Comparison of ENCODE assay signal across 20 cellular contexts in the genomic region with DNA sequence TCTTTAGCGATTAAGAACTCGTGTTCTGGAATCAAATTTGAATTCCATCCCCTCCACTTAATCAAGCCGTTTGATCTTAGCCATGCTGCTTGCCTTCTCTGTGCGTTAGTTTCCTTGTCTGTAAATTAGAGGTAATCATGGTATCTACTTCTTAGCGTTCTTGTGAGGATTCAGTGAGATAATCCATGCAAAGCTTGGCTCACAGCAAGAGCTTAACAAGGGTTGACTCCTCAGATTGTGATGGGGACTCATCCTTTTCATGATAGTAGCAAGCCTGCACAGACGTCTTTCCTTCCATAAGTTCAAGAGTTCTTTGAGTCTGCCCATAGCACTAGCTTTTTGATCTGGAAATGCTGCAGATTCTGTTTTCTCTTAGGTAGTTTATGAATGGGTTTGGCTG.
DNase-seq lines count a peak whose midpoint lies in the region; ATAC-seq and TF ChIP-seq lines count a peak whose summit lies in the region.
"Had no signal": no experiment of that assay in that cellular context is flagged by ENCODE, and none has a peak within 500 bp of the region (broad histone marks: within the 10 kb centered on the region; RNA-seq: fewer than 3 reads in every experiment).

No MANE protein-coding gene starts in this region.

- no peak overlapping the region for H3K9ac ChIP-seq in GM23248
- no peak overlapping the region for H3K9ac ChIP-seq in MM.1S (ENCODE audit: low read length)

- no peak for TF ChIP-seq EP300 in sigmoid colon (IDR thresholded peaks at IDR 0.05)

- ATAC-seq in left lung: no peak
- no peak for ATAC-seq in GM21447 (IDR thresholded peaks at IDR 0.05; ENCODE audit: unreplicated experiment)
- ATAC-seq in GM21423 (IDR thresholded peaks at IDR 0.05; ENCODE audit: unreplicated experiment): no peak
- ATAC-seq: K562 had no signal

- no peaks in the 10 kb centered on the region for H3K27me3 ChIP-seq in GM23248 (replicated peaks; ENCODE audit: insufficient read depth)
- no peaks in the 10 kb centered on the region for H3K27me3 ChIP-seq in MM.1S (replicated peaks; ENCODE audit: insufficient read depth, low read length)
- no peaks in the 10 kb centered on the region for H3K27me3 ChIP-seq in sigmoid colon
- no peaks in the 10 kb centered on the region for H3K27me3 ChIP-seq in left lung
- H3K27me3 ChIP-seq: Peyer's patch had no signal

- H3K9me2 ChIP-seq in GM23248 (ENCODE audit: insufficient read depth) (no peaks in the 10 kb centered on the region), MM.1S (replicated peaks; ENCODE audit: insufficient read depth, low read length) (no peaks in the 10 kb centered on the region)

- no peaks in the 10 kb centered on the region for H3K36me3 Mint-ChIP-seq in chondrocyte (ENCODE audit: low read depth)

- H3K4me2 ChIP-seq in GM23248 (ENCODE audit: unreplicated experiment): no peak overlapping the region
- H3K4me2 ChIP-seq in MM.1S (ENCODE audit: low read depth, low read length): peak overlapping the region; percentile 77; the same call in 1 of the 2 replicates

- H3F3A ChIP-seq in GM23248 (ENCODE audit: insufficient read depth): peaks cover 86% of the 10 kb centered on the region
- H3F3A ChIP-seq in MM.1S (ENCODE audit: insufficient read depth, low read length): peaks cover 47% of the 10 kb centered on the region

- peaks cover 100% of the 10 kb centered on the region for H3K79me2 ChIP-seq in GM23248 (ENCODE audit: insufficient read depth)
- H3K79me2 ChIP-seq in MM.1S (ENCODE audit: low read length): peaks cover 72% of the 10 kb centered on the region

- peaks cover 43% of the 10 kb centered on the region for H4K20me1 ChIP-seq in GM23248 (ENCODE audit: insufficient read depth)
- no peaks in the 10 kb centered on the region for H4K20me1 ChIP-seq in MM.1S (ENCODE audit: insufficient read depth, low read length)

- H3K9me3 Mint-ChIP-seq in chondrocyte (ENCODE audit: low read depth): no peaks in the 10 kb centered on the region

- 96 to 98% methylated on average over 6 of the region's 6 CpGs for WGBS in GM23248 (ENCODE audit: low coverage in 1 of 2, low lambda C conversion rate in 2 of 2, missing lambda C conversion rate in 2 of 2), 2 experiments
- WGBS in sigmoid colon, 2 donors: 58 to 86% methylated on average over 6 of the region's 6 CpGs

- H3K4me3 Mint-ChIP-seq in chondrocyte (ENCODE audit: unreplicated experiment): no peak overlapping the region

- H3K27me3 Mint-ChIP-seq in chondrocyte (ENCODE audit: low read depth): no peaks in the 10 kb centered on the region

- intact Hi-C loops in sigmoid colon (cut with DNase I): no loop called here
- intact Hi-C loops in left lung (cut with DNase I): no loop called here

- DNase-seq in GM23248 (no peak), MM.1S (no peak), chondrocyte (ENCODE audit: low spot score) (no peak), sigmoid colon (no peak), nucleus accumbens (lab: John Stamatoyannopoulos, UW) (no peak), left lung (no peak)
- DNase-seq: C1 segment of cervical spinal cord, GF-D8, NCI-H1436, NCI-H2081, NCI-H510A, NCI-H774, Peyer's patch, Right ventricle myocardium superior had no signal

- H3K27ac ChIP-seq in GM23248: peak overlapping the region; percentile 11; the same call in 1 of the 2 replicates
- peak overlapping the region; percentile 97; the same call in 1 of the 2 replicates for H3K27ac ChIP-seq in MM.1S (ENCODE audit: low read length)
- H3K27ac ChIP-seq in sigmoid colon: peak overlapping the region; percentile 73 to 85 (median 78)
- H3K27ac ChIP-seq in left lung: no peak overlapping the region
- H3K27ac ChIP-seq: HL-60, Peyer's patch, SK-N-MC had no signal

- peak overlapping the region; percentile 30 for H3K27ac Mint-ChIP-seq in chondrocyte (ENCODE audit: unreplicated experiment)

- no peak overlapping the region for H3K4me3 ChIP-seq in GM23248
- no peak overlapping the region for H3K4me3 ChIP-seq in MM.1S (ENCODE audit: low read length)
- H3K4me3 ChIP-seq in sigmoid colon: no peak overlapping the region
- no peak overlapping the region for H3K4me3 ChIP-seq in left lung
- H3K4me3 ChIP-seq: HAP-1, K562, Peyer's patch, SK-N-MC had no signal

- H3K36me3 ChIP-seq in GM23248 (ENCODE audit: low read depth) (peaks cover 7% of the 10 kb centered on the region), MM.1S (replicated peaks; ENCODE audit: insufficient read depth, low read length) (no peaks in the 10 kb centered on the region), sigmoid colon (no peaks in the 10 kb centered on the region), left lung (no peaks in the 10 kb centered on the region)
- H3K36me3 ChIP-seq: HAP-1, Peyer's patch had no signal

- peaks cover 90% of the 10 kb centered on the region for H3K4me1 Mint-ChIP-seq in chondrocyte (ENCODE audit: low read depth)

- H3K4me1 ChIP-seq in GM23248 (ENCODE audit: insufficient read depth) (peaks cover 94% of the 10 kb centered on the region), MM.1S (ENCODE audit: low read length) (peaks cover 58% of the 10 kb centered on the region), sigmoid colon (peaks cover 0 to 87% (median 82%) of the 10 kb centered on the region in 4 donors), left lung (peaks cover 32 to 73% of the 10 kb centered on the region in 2 donors)

- no peak for TF ChIP-seq POLR2A in sigmoid colon (IDR thresholded peaks at IDR 0.05)

- H3K9me3 ChIP-seq in GM23248 (ENCODE audit: low read depth) (no peaks in the 10 kb centered on the region), MM.1S (replicated peaks; ENCODE audit: insufficient read depth, low read length) (no peaks in the 10 kb centered on the region), sigmoid colon (no peaks in the 10 kb centered on the region), left lung (no peaks in the 10 kb centered on the region)
- H3K9me3 ChIP-seq: HAP-1, Peyer's patch had no signal

- TF ChIP-seq CTCF in MM.1S (IDR thresholded peaks at IDR 0.05; ENCODE audit: low read length) (no peak), chondrocyte (IDR thresholded peaks at IDR 0.05) (no peak), sigmoid colon (IDR thresholded peaks at IDR 0.05) (no peak), left lung (IDR thresholded peaks at IDR 0.05) (no peak)

- no peak overlapping the region for H2AFZ ChIP-seq in GM23248
- no peak overlapping the region for H2AFZ ChIP-seq in MM.1S (ENCODE audit: low read length)

- in situ Hi-C loops in GM23248 (cut with MboI): no loop called here

Comparison
In these comparisons a context has a peak if more than half of its experiments do, and no peak if none do; other contexts are left out.
1. H3K27ac ChIP-seq: peak in GM23248 (single experiment), MM.1S (single experiment) and sigmoid colon (4 of 4); none in left lung (0 of 2).